In the genomic region with DNA sequence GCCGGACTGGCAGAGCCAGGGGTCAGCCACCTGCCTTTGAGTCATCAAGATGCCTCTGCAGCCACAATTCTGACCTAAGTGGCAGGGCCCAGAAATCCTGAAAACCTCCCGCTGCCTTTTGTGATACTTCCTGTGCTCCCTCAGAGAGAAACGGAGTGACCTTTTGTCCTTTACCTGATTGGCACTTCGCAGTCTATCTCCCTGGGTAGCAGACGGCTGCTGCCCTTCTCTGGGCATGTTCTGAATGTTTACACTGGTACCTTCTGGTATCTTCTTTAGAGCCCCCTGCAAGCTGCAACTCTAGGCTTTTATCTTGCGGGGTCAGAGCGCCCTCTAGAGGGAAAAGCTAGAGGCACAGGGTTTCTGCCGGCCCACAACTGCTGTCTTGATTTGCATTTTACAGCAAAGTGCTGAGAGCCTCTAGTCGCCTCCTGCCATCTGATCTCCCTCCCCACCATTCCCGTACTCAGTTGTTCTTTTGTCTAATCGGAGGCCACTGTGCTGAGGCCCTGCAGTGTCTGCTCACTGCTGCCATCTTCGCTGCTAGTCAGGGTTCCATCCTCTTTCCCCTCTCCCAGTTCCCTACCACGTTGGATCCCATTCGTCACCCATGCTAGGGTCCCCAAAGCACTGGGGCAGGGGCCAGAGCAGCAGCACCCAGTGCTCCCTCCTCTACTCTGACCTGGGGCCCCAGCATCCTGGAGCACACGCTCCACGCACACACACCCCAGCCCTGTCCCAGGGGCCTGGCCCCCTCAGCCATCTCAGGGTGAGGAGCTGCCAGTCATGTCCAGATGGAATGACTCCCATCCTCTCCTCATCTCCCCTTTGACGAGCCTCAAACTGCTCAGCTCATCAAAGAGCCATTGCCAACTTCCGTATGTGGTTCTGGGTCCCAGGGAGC, we compare ENCODE assay signal across 8 cellular contexts. TPM values are rescaled to one million over a fixed set of nuclear protein-coding genes. Genes with fewer than 3 reads are reported as not detected.
DNase-seq lines count a peak whose midpoint lies in the region; ATAC-seq and TF ChIP-seq lines count a peak whose summit lies in the region.

No MANE protein-coding gene starts in this region.

- peak; percentile 78 for DNase-seq in DMS53 (lab: John Stamatoyannopoulos, UW)
- DNase-seq in LoVo (ENCODE audit: low spot score) = peak; percentile 25
- peak; percentile 82 for DNase-seq in SK-MEL-5 (ENCODE audit: low read depth, low spot score)
- peak; percentile 52 for DNase-seq in activated naive CD4-positive, alpha-beta T cell treated with anti-CD3 and anti-CD28 coated beads, Interleukin-2, amount 50 U/mL, for 16 hours
- peak; percentile 47 to 52 for DNase-seq in uterus

- no peak overlapping the region for H3K9ac ChIP-seq in parathyroid adenoma

- peak overlapping the region in 3 of 4 donors; percentile 20 to 61 (median 56) for H3K27ac ChIP-seq in gastroesophageal sphincter
- H3K27ac ChIP-seq in parathyroid adenoma = peak overlapping the region; percentile 35
- H3K27ac ChIP-seq in uterus = peak overlapping the region; percentile 64 to 70

- 55 to 76% methylated on average over 4 to 10 of the region's 18 CpGs for WGBS in gastroesophageal sphincter (ENCODE audit: low coverage in 1 of 2), 2 donors

- H2AFZ ChIP-seq in parathyroid adenoma = no peak overlapping the region

- H3K4me3 ChIP-seq in gastroesophageal sphincter = no peak overlapping the region
- H3K4me3 ChIP-seq in parathyroid adenoma (ENCODE audit: low read depth, low read length) = no peak overlapping the region
- H3K4me3 ChIP-seq in uterus = no peak overlapping the region

- no peak overlapping the region for H3K4me2 ChIP-seq in parathyroid adenoma (ENCODE audit: low read length)

- H3K27me3 ChIP-seq in gastroesophageal sphincter (no peaks in the 10 kb centered on the region), parathyroid adenoma (ENCODE audit: control insufficient read depth, insufficient read depth, low read length) (no peaks in the 10 kb centered on the region), uterus (no peaks in the 10 kb centered on the region)

- ATAC-seq in gastroesophageal sphincter (no peak), HG03175 (IDR thresholded peaks at IDR 0.05; ENCODE audit: unreplicated experiment) (no peak)

- no peak for TF ChIP-seq POLR2A in gastroesophageal sphincter (IDR thresholded peaks at IDR 0.05)
- no peak for TF ChIP-seq POLR2A in uterus (IDR thresholded peaks at IDR 0.05)

- peaks cover 0 to 69% (median 9%) of the 10 kb centered on the region in 3 donors for H3K4me1 ChIP-seq in gastroesophageal sphincter
- H3K4me1 ChIP-seq in parathyroid adenoma = no peaks in the 10 kb centered on the region
- H3K4me1 ChIP-seq in uterus = peaks cover 0 to 6% of the 10 kb centered on the region in 2 donors

- H3K36me3 ChIP-seq in gastroesophageal sphincter = peaks cover 0 to 63% of the 10 kb centered on the region in 2 donors
- no peaks in the 10 kb centered on the region for H3K36me3 ChIP-seq in parathyroid adenoma (ENCODE audit: control insufficient read depth, insufficient read depth, low read length)
- no peaks in the 10 kb centered on the region for H3K36me3 ChIP-seq in uterus

- H3K79me2 ChIP-seq in parathyroid adenoma = no peaks in the 10 kb centered on the region

- in situ Hi-C loops in SK-MEL-5 (cut with HindIII; ENCODE audit: low pct_unique_long_range_greater_than_20kb, low sequenced_read_pairs) = no loop called here

- TF ChIP-seq CTCF in gastroesophageal sphincter (IDR thresholded peaks at IDR 0.05) (peak in 3 of 4 experiments; percentile 61 to 78 (median 63)), parathyroid adenoma (IDR thresholded peaks at IDR 0.05) (peak; percentile 69), uterus (IDR thresholded peaks at IDR 0.05) (peak; percentile 51 to 68 (median 56))

- H3K9me3 ChIP-seq in gastroesophageal sphincter (no peaks in the 10 kb centered on the region), parathyroid adenoma (ENCODE audit: control insufficient read depth, low read length) (no peaks in the 10 kb centered on the region), uterus (no peaks in the 10 kb centered on the region)

- no peak for TF ChIP-seq EP300 in gastroesophageal sphincter (IDR thresholded peaks at IDR 0.05)

- intact Hi-C loops in uterus (cut with DNase I; ENCODE audit: low total_unique reads) = loop anchor here (10.0 kb wide), 1 partner anchor 344 kb away; no protein-coding TSS in a partner anchor

RNA-seq across cellular contexts. Expression of gene SPATA2, which starts 26.7 kb away (rescaled TPM):
- total RNA-seq in SK-MEL-5 (2014; rRNA removed; shearing (Covaris generic)) = 3.3 and 4.6 TPM in 2 replicates
- polyA plus RNA-seq in SK-MEL-5 (2015; cell fraction: cytosol; rRNA removed) = 13.0 and 14.3 TPM in 2 replicates
- 7.2 and 7.3 TPM in 2 replicates for polyA plus RNA-seq in SK-MEL-5 (2015; cell fraction: nucleus; rRNA removed)
- total RNA-seq in gastroesophageal sphincter (1 to 10 TPM; 2.7 to 7.2 (median 4.9) TPM), uterus (1 to 10 TPM; 2.4 to 9.2 (median 3.5) TPM)

RNA-seq across cellular contexts. Expression of gene RNF114, which starts 47.6 kb away (rescaled TPM):
- 85.0 and 90.6 TPM in 2 replicates for total RNA-seq in SK-MEL-5 (2014; rRNA removed; shearing (Covaris generic))
- 128 and 182 TPM in 2 replicates for polyA plus RNA-seq in SK-MEL-5 (2015; cell fraction: cytosol; rRNA removed)
- polyA plus RNA-seq in SK-MEL-5 (2015; cell fraction: nucleus; rRNA removed) = 123 and 126 TPM in 2 replicates
- 100 to 1,000 TPM in 2 of 4 donors, 10 to 100 TPM in 2; 80.3 to 109 (median 101) TPM for total RNA-seq in gastroesophageal sphincter
- 100 to 1,000 TPM in 2 of 4 donors, 10 to 100 TPM in 2; 37.6 to 118 (median 88.0) TPM for total RNA-seq in uterus

Comparison
In these comparisons a context has a peak if more than half of its experiments do, and no peak if none do; other contexts are left out.
1. DNase-seq: peak in every context shown above with its lines; median percentile 82 in SK-MEL-5; 78 in DMS53; 52 in activated naive CD4-positive, alpha-beta T cell treated with anti-CD3 and anti-CD28 coated beads, Interleukin-2, amount 50 U/mL, for 16 hours; 50 in uterus; 25 in LoVo.